1 cellular context compared by ENCODE assay signal in genomic region chr10:111598433-111599059, GRCh38.
A peak's percentile ranks its signal among the peaks of the same experiment; 100 is the strongest.
TF ChIP-seq lines count a peak whose summit lies in the region.

No MANE protein-coding gene starts in this region.

TF ChIP-seq in HepG2, 621 proteins besides CTCF, POLR2A, EP300 and RAD21 (continued from another document):
- TF ChIP-seq PRDM15 (CRISPR knock-in tag; IDR thresholded peaks at IDR 0.05), result no peak
- no peak for TF ChIP-seq ZBTB39 (CRISPR knock-in tag; IDR thresholded peaks at IDR 0.05)
- no peak for TF ChIP-seq ZNF281 (CRISPR knock-in tag; IDR thresholded peaks at IDR 0.05; ENCODE audit: borderline replicate concordance)
- no peak for TF ChIP-seq CBFB (CRISPR knock-in tag; IDR thresholded peaks at IDR 0.05)
- TF ChIP-seq ARHGAP35 (CRISPR knock-in tag; IDR thresholded peaks at IDR 0.05; ENCODE audit: borderline replicate concordance), result no peak
- 0 out of 4 replicates have a peak, but pooled peaks of 1 of the 2 experiments have one; percentile 19 for TF ChIP-seq HMGXB4 (CRISPR knock-in tag; IDR thresholded peaks at IDR 0.05; ENCODE audit: borderline replicate concordance in 1 of 2, low read depth in 1 of 2)
TF ChIP-seq in HepG2: peak in this region for 6.
